8 cellular contexts compared by ENCODE assay signal in the genomic region with DNA sequence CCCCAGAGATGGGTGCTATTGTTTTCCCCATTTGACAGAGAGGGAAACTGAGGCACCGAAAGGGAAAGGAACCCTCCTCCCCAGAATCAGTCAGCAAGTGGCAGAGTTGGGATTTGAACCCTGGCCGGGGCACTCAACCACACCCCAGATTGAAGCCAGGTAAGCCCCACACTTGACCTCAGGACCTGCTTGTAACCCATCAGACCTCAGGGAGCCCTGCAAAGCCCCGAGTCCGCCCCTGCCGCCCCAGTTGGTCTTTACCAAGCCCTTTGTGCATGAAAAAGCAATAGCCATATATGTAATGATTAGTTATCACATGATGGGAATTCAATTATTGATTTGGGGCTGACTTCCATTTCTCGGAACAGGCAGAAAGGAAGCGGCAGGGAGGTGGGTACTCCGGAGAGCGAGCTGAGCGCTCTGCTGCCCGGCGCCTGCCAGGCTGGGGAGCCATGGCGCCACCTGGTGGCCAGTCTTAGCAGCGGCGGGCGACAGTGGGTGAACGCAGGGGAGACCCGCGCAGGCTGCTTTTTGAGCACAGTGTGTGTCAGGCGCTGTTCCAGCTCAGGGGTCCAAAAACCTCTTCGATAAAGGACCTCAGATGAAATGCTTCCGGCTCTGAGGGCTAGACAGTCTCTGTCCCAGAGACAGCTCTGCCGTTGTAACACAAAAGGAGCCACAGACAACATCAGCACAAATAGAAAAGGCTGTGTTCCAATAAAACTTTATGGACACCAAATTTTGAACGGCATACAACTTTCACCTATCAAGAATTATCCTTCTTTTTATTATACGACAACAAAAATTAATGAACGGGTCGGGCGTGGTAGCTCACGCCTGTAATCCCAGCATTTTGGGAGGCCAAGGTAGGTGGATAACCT.
DNase-seq lines count a peak whose midpoint lies in the region; ATAC-seq and TF ChIP-seq lines count a peak whose summit lies in the region.

No MANE protein-coding gene starts in this region.

- no peaks in the 10 kb centered on the region for H3K79me2 ChIP-seq in DND-41 (ENCODE audit: insufficient read depth, low read length)

- H3K4me1 Mint-ChIP-seq in activated naive CD8-positive, alpha-beta T cell treated with anti-CD3 and anti-CD28 coated beads, Interleukin-2, amount 10 ng/mL, durations not matched to agents 7 days and 5 days = no peaks in the 10 kb centered on the region

- H3K36me3 Mint-ChIP-seq in activated naive CD8-positive, alpha-beta T cell treated with anti-CD3 and anti-CD28 coated beads, Interleukin-2, amount 10 ng/mL, durations not matched to agents 7 days and 5 days = no peaks in the 10 kb centered on the region

- intact Hi-C loops in heart left ventricle (cut with DNase I) = loop anchor here (1.0 to 10.0 kb wide), 5 partner anchors 312 to 614 kb away; no protein-coding TSS in a partner anchor

- no peaks in the 10 kb centered on the region for H3K9me3 Mint-ChIP-seq in activated naive CD8-positive, alpha-beta T cell treated with anti-CD3 and anti-CD28 coated beads, Interleukin-2, amount 10 ng/mL, durations not matched to agents 7 days and 5 days

- DNase-seq in DND-41 (peak; percentile 79), KG1 (lab: John Stamatoyannopoulos, UW) (peak; percentile 69), T follicular helper cell (ENCODE audit: low read depth) (peak; percentile 71), heart left ventricle (peak; percentile 54 to 87 (median 65)), renal cortical epithelial cell (ENCODE audit: low read depth) (peak; percentile 4), amniotic stem cell (lab: John Stamatoyannopoulos, UW) (no peak)
- peak; percentile 91 for DNase-seq in activated naive CD8-positive, alpha-beta T cell treated with anti-CD3 and anti-CD28 coated beads, Interleukin-2, amount 10 ng/mL, durations not matched to agents 7 days and 5 days

- TF ChIP-seq POLR2A in heart left ventricle (IDR thresholded peaks at IDR 0.05) = no peak

- H3K36me3 ChIP-seq in DND-41 (ENCODE audit: insufficient read depth, low read length) (no peaks in the 10 kb centered on the region), heart left ventricle (no peaks in the 10 kb centered on the region)

- H3K9me3 ChIP-seq in DND-41 (ENCODE audit: insufficient read depth, low read length, severe bottlenecking) = no peaks in the 10 kb centered on the region
- H3K9me3 ChIP-seq in heart left ventricle = no peaks in the 10 kb centered on the region

- H3K4me3 Mint-ChIP-seq in activated naive CD8-positive, alpha-beta T cell treated with anti-CD3 and anti-CD28 coated beads, Interleukin-2, amount 10 ng/mL, durations not matched to agents 7 days and 5 days = no peak overlapping the region

- ATAC-seq in DND-41 (ENCODE audit: insufficient read depth, low read depth) = peak; percentile 100
- peak; percentile 97 for ATAC-seq in activated naive CD8-positive, alpha-beta T cell treated with anti-CD3 and anti-CD28 coated beads, Interleukin-2, amount 10 ng/mL, durations not matched to agents 7 days and 5 days (ENCODE audit: low read depth)
- ATAC-seq in heart left ventricle = peak in 3 of 4 donors; percentile 73 to 92 (median 83)
- ATAC-seq in HG02938 (IDR thresholded peaks at IDR 0.05; ENCODE audit: unreplicated experiment) = no peak

- TF ChIP-seq CTCF in DND-41 (IDR thresholded peaks at IDR 0.05; ENCODE audit: borderline replicate concordance, extremely low read depth, low read length, poor library complexity, severe bottlenecking) (peak; percentile 99), heart left ventricle (IDR thresholded peaks at IDR 0.05) (peak; percentile 89 to 100 (median 96))

- H2AFZ ChIP-seq in DND-41 (ENCODE audit: low read depth, low read length) = peak overlapping the region; percentile 24; the same call in 1 of the 2 replicates

- H3K4me3 ChIP-seq in DND-41 (ENCODE audit: low read depth in 1 of 2, low read length in 2 of 2) (no peak overlapping the region), heart left ventricle (no peak overlapping the region)

- no peak overlapping the region for H3K27ac ChIP-seq in DND-41 (ENCODE audit: low read length)
- no peak overlapping the region for H3K27ac ChIP-seq in heart left ventricle

- H3K27me3 ChIP-seq in DND-41 (ENCODE audit: insufficient read depth, low read length, poor library complexity) (no peaks in the 10 kb centered on the region), heart left ventricle (peaks cover 0 to 67% (median 8%) of the 10 kb centered on the region in 9 donors)

- no peak overlapping the region for H3K27ac Mint-ChIP-seq in activated naive CD8-positive, alpha-beta T cell treated with anti-CD3 and anti-CD28 coated beads, Interleukin-2, amount 10 ng/mL, durations not matched to agents 7 days and 5 days

- peak overlapping the region; percentile 43 for H3K4me2 ChIP-seq in DND-41 (ENCODE audit: insufficient read depth, low read length)

- peaks cover 7% of the 10 kb centered on the region for H3K27me3 Mint-ChIP-seq in activated naive CD8-positive, alpha-beta T cell treated with anti-CD3 and anti-CD28 coated beads, Interleukin-2, amount 10 ng/mL, durations not matched to agents 7 days and 5 days

- no peaks in the 10 kb centered on the region for H4K20me1 ChIP-seq in DND-41 (ENCODE audit: insufficient read depth, low read length)

- no peak overlapping the region for H3K9ac ChIP-seq in DND-41 (ENCODE audit: low read depth, low read length)

- WGBS in heart left ventricle, 4 donors = 23 to 30% (median 26%) methylated on average over 28 to 29 of the region's 29 CpGs

- POLR2A ChIA-PET in activated naive CD8-positive, alpha-beta T cell treated with anti-CD3 and anti-CD28 coated beads, Interleukin-2, amount 10 ng/mL, durations not matched to agents 7 days and 5 days (lab: Charles Lee) = interaction anchor here (0.6 to 0.8 kb wide), 2 partner anchors 291 to 311 kb away, joined by 3 read pairs; no protein-coding TSS in a partner anchor

- H3K4me1 ChIP-seq in DND-41 (ENCODE audit: insufficient read depth, low read length) = no peaks in the 10 kb centered on the region
- no peaks in the 10 kb centered on the region for H3K4me1 ChIP-seq in heart left ventricle
